ENCODE assay signal across 1 cellular context in the genomic region with DNA sequence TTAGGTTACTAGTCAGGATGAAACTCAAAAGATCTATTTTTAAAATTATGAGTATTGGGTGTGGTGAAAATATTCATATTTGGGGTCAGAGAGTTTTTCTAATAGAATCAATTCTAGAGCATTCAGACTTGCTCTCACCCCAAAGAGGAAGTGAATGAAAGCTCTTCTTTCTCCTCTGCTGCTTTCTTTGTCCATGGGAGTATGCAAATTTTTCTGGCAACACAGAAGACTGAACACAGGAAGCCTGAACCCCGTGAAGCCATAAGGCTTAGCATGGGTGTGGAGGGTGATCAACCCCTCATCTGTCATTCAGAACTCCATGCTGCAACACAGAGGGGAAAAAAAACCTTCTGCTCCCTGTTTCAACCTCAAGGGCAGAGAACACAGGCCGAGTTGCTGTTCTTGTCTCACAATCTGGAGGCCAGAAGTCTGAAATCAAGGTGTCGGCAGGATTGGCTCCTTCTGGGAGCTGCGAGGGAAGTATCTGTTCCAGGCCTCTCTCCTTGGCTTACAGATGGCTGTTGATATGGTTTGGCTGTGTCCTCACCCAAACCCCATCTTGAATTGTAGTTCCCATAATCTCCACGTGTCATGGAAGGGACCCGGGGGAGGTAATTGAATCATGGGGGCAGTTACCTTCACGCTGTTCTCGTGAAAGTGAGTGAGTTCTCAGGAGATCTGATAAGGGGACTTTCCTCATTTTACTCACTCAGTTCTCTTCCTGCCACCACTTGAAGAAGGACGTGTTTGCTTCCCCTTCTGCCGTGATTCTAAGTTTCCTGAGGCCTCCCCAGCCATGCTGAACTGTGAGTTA.
A peak's percentile ranks its signal among the peaks of the same experiment; 100 is the strongest.
TF ChIP-seq lines count a peak whose summit lies in the region.

No MANE protein-coding gene starts in this region.

TF ChIP-seq in K562, 482 proteins besides CTCF, POLR2A, EP300 and RAD21 (continued from another document and continues in another):
- TF ChIP-seq, protein P1, sequence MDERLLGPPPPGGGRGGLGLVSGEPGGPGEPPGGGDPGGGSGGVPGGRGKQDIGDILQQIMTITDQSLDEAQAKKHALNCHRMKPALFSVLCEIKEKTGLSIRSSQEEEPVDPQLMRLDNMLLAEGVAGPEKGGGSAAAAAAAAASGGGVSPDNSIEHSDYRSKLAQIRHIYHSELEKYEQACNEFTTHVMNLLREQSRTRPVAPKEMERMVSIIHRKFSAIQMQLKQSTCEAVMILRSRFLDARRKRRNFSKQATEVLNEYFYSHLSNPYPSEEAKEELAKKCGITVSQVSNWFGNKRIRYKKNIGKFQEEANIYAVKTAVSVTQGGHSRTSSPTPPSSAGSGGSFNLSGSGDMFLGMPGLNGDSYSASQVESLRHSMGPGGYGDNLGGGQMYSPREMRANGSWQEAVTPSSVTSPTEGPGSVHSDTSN (CRISPR knock-in tag; IDR thresholded peaks at IDR 0.05; ENCODE audit: low read depth): no peak
- TF ChIP-seq, protein P1 (tag; conservative IDR thresholded peaks at IDR 0.05; ENCODE audit: low read depth): peak; percentile 35; the same call in 1 of the 2 replicates
- TF ChIP-seq HDAC8 (tag; IDR thresholded peaks at IDR 0.05) (peak; percentile 82), MYC (IDR thresholded peaks at IDR 0.05; ENCODE audit: low read depth, low read length) (peak; percentile 83), MYC (CRISPR knock-in tag; IDR thresholded peaks at IDR 0.05; ENCODE audit: borderline replicate concordance, low read depth) (0 out of 2 replicates have a peak, but pooled peaks have one; percentile 57), PML (IDR thresholded peaks at IDR 0.05; ENCODE audit: low read length) (peak; percentile 49; the same call in 1 of the 2 replicates), HNRNPL (IDR thresholded peaks at IDR 0.05; ENCODE audit: low read depth, low read length) (no peak), SP1 (CRISPR knock-in tag; IDR thresholded peaks at IDR 0.05) (peak; percentile 33; the same call in 1 of the 2 replicates), RB1 (IDR thresholded peaks at IDR 0.05; ENCODE audit: low read depth) (no peak), GTF2F1 (IDR thresholded peaks at IDR 0.05; ENCODE audit: low read depth, low read length) (no peak), ZNF253 (CRISPR knock-in tag; conservative IDR thresholded peaks at IDR 0.05) (no peak), ZNF436 (CRISPR knock-in tag; IDR thresholded peaks at IDR 0.05) (no peak), THRAP3 (IDR thresholded peaks at IDR 0.05; ENCODE audit: borderline replicate concordance) (no peak), MAFK (IDR thresholded peaks at IDR 0.05; ENCODE audit: low read length) (no peak), NR4A1 (CRISPR knock-in tag; IDR thresholded peaks at IDR 0.05) (no peak), NR4A1 (tag; IDR thresholded peaks at IDR 0.05) (peak; percentile 81; the same call in 1 of the 2 replicates), SNIP1 (IDR thresholded peaks at IDR 0.05; ENCODE audit: low read depth) (no peak), EHMT2 (IDR thresholded peaks at IDR 0.05) (no peak)
- TF ChIP-seq, protein P2, sequence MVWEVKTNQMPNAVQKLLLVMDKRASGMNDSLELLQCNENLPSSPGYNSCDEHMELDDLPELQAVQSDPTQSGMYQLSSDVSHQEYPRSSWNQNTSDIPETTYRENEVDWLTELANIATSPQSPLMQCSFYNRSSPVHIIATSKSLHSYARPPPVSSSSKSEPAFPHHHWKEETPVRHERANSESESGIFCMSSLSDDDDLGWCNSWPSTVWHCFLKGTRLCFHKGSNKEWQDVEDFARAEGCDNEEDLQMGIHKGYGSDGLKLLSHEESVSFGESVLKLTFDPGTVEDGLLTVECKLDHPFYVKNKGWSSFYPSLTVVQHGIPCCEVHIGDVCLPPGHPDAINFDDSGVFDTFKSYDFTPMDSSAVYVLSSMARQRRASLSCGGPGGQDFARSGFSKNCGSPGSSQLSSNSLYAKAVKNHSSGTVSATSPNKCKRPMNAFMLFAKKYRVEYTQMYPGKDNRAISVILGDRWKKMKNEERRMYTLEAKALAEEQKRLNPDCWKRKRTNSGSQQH (CRISPR knock-in tag; IDR thresholded peaks at IDR 0.05): 0 out of 2 replicates have a peak, but pooled peaks have one; percentile 52
- TF ChIP-seq, protein P3, sequence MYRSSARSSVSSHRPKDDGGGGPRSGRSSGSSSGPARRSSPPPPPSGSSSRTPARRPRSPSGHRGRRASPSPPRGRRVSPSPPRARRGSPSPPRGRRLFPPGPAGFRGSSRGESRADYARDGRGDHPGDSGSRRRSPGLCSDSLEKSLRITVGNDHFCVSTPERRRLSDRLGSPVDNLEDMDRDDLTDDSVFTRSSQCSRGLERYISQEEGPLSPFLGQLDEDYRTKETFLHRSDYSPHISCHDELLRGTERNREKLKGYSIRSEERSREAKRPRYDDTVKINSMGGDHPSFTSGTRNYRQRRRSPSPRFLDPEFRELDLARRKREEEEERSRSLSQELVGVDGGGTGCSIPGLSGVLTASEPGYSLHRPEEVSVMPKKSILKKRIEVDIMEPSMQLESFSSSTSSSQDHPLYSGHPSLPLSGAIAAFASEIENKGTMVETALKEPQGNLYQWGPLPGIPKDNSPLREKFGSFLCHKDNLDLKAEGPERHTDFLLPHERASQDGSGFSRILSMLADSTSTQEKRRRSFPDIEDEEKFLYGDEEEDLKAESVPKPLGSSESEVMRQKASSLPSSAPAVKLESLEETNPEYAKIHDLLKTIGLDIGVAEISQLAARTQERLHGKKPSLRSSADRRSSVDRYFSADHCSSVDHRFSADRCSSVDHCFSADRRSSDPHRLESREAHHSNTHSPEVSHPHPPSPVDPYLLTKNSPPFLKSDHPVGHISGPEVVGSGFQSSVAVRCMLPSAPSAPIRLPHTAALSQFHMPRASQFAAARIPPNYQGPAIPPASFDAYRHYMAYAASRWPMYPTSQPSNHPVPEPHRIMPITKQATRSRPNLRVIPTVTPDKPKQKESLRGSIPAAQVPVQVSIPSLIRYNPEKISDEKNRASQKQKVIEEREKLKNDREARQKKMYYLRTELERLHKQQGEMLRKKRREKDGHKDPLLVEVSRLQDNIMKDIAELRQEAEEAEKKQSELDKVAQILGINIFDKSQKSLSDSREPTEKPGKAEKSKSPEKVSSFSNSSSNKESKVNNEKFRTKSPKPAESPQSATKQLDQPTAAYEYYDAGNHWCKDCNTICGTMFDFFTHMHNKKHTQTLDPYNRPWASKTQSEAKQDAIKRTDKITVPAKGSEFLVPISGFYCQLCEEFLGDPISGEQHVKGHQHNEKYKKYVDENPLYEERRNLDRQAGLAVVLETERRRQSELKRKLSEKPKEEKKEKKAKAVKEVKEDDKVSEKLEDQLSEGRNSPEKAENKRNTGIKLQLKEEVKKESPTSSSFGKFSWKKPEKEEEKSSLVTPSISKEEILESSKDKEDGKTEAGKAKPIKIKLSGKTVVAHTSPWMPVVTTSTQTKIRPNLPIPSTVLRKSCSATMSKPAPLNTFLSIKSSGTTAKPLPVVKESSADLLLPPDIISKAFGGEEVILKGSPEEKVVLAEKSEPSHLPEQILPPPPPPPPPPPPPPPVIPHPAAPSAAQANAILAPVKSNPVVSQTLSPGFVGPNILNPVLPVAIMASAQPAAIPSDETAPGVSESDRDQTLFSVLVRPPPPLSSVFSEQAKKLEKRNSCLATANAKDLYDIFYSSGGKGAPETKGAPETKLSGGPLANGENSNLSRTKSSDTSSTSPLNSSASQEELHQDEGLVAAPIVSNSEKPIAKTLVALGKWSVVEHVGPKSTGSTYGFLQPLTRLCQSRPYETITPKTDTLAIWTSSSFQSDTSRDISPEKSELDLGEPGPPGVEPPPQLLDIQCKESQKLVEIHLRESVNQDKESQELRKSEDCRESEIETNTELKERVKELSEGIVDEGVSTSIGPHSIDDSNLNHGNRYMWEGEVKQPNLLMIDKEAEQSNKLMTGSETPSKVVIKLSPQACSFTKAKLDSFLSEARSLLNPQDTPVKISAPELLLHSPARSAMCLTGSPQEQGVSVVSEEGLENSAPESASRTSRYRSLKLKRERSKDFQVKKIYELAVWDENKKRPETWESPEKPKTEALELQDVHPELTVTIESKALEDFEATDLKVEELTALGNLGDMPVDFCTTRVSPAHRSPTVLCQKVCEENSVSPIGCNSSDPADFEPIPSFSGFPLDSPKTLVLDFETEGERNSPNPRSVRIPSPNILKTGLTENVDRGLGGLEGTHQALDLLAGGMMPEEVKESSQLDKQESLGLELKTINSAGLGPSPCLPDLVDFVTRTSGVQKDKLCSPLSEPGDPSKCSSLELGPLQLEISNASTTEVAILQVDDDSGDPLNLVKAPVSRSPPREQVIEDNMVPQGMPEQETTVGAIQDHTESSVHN (IDR thresholded peaks at IDR 0.05; ENCODE audit: borderline replicate concordance in 1 of 2, low read depth in 1 of 2): no peak
- TF ChIP-seq, protein P4, sequence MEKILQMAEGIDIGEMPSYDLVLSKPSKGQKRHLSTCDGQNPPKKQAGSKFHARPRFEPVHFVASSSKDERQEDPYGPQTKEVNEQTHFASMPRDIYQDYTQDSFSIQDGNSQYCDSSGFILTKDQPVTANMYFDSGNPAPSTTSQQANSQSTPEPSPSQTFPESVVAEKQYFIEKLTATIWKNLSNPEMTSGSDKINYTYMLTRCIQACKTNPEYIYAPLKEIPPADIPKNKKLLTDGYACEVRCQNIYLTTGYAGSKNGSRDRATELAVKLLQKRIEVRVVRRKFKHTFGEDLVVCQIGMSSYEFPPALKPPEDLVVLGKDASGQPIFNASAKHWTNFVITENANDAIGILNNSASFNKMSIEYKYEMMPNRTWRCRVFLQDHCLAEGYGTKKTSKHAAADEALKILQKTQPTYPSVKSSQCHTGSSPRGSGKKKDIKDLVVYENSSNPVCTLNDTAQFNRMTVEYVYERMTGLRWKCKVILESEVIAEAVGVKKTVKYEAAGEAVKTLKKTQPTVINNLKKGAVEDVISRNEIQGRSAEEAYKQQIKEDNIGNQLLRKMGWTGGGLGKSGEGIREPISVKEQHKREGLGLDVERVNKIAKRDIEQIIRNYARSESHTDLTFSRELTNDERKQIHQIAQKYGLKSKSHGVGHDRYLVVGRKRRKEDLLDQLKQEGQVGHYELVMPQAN (IDR thresholded peaks at IDR 0.05; ENCODE audit: borderline replicate concordance): no peak
- TF ChIP-seq, protein P5, sequence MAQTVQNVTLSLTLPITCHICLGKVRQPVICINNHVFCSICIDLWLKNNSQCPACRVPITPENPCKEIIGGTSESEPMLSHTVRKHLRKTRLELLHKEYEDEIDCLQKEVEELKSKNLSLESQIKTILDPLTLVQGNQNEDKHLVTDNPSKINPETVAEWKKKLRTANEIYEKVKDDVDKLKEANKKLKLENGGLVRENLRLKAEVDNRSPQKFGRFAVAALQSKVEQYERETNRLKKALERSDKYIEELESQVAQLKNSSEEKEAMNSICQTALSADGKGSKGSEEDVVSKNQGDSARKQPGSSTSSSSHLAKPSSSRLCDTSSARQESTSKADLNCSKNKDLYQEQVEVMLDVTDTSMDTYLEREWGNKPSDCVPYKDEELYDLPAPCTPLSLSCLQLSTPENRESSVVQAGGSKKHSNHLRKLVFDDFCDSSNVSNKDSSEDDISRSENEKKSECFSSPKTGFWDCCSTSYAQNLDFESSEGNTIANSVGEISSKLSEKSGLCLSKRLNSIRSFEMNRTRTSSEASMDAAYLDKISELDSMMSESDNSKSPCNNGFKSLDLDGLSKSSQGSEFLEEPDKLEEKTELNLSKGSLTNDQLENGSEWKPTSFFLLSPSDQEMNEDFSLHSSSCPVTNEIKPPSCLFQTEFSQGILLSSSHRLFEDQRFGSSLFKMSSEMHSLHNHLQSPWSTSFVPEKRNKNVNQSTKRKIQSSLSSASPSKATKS (CRISPR knock-in tag; IDR thresholded peaks at IDR 0.05): no peak
- TF ChIP-seq, protein P6, sequence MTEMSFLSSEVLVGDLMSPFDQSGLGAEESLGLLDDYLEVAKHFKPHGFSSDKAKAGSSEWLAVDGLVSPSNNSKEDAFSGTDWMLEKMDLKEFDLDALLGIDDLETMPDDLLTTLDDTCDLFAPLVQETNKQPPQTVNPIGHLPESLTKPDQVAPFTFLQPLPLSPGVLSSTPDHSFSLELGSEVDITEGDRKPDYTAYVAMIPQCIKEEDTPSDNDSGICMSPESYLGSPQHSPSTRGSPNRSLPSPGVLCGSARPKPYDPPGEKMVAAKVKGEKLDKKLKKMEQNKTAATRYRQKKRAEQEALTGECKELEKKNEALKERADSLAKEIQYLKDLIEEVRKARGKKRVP (CRISPR knock-in tag; IDR thresholded peaks at IDR 0.05): peak; percentile 50; the same call in 1 of the 2 replicates
- TF ChIP-seq, protein P7, sequence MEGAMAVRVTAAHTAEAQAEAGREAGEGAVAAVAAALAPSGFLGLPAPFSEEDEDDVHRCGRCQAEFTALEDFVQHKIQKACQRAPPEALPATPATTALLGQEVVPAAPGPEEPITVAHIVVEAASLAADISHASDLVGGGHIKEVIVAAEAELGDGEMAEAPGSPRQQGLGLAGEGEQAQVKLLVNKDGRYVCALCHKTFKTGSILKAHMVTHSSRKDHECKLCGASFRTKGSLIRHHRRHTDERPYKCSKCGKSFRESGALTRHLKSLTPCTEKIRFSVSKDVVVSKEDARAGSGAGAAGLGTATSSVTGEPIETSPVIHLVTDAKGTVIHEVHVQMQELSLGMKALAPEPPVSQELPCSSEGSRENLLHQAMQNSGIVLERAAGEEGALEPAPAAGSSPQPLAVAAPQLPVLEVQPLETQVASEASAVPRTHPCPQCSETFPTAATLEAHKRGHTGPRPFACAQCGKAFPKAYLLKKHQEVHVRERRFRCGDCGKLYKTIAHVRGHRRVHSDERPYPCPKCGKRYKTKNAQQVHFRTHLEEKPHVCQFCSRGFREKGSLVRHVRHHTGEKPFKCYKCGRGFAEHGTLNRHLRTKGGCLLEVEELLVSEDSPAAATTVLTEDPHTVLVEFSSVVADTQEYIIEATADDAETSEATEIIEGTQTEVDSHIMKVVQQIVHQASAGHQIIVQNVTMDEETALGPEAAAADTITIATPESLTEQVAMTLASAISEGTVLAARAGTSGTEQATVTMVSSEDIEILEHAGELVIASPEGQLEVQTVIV (CRISPR knock-in tag; IDR thresholded peaks at IDR 0.05; ENCODE audit: borderline replicate concordance): no peak
